In the genomic region with DNA sequence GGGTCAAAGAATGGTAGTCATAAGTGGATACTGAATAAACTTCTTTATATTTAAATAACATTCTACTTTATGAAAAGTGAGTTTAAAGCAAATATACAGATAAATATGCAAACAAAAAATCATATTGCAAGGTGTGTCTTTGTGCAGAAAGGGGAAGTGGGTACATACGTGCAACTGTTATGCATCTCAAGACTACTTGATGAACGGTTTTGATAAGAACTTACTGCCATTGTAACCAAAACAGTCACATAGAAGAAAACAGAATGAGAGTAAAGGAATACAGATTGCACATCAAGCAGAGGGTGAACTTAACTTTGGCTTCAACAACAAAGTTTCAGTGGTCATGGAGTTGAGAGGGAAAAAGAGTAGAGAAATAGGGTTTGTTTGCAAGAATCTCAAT, we compare ENCODE assay signal across 18 cellular contexts. TPM values are rescaled to one million over a fixed set of nuclear protein-coding genes. Genes with fewer than 3 reads are reported as not detected.
A peak's percentile ranks its signal among the peaks of the same experiment; 100 is the strongest.
DNase-seq lines count a peak whose midpoint lies in the region; ATAC-seq, FAIRE-seq and TF ChIP-seq lines count a peak whose summit lies in the region.
"Had no signal": no experiment of that assay in that cellular context is flagged by ENCODE, and none has a peak within 500 bp of the region (broad histone marks: within the 10 kb centered on the region; RNA-seq: fewer than 3 reads in every experiment).

No MANE protein-coding gene starts in this region.

- no peak for TF ChIP-seq POLR2A in body of pancreas (IDR thresholded peaks at IDR 0.05)
- no peak for TF ChIP-seq POLR2A in right lobe of liver (IDR thresholded peaks at IDR 0.05)

- peaks cover 62 to 90% (median 75%) of the 10 kb centered on the region in 4 donors for H3K4me1 Mint-ChIP-seq in CD4-positive, CD25-positive, alpha-beta regulatory T cell
- peaks cover 94% of the 10 kb centered on the region for H3K4me1 Mint-ChIP-seq in activated CD4-positive, alpha-beta memory T cell treated with anti-CD3 and anti-CD28 coated beads for 36 hours (ENCODE audit: low read depth)

- no peaks in the 10 kb centered on the region for H3K36me3 ChIP-seq in CD4-positive, CD25-positive, alpha-beta regulatory T cell (ENCODE audit: control insufficient read depth, insufficient read depth, low read length)
- no peaks in the 10 kb centered on the region for H3K36me3 ChIP-seq in body of pancreas (replicated peaks in 1 of 2; ENCODE audit: insufficient read depth in 1 of 2, low read depth in 2 of 2)
- H3K36me3 ChIP-seq in Karpas-422 (ENCODE audit: insufficient read depth, low read length), result no peaks in the 10 kb centered on the region
- no peaks in the 10 kb centered on the region for H3K36me3 ChIP-seq in right lobe of liver
- H3K36me3 ChIP-seq: colonic mucosa, right atrium auricular region had no signal

- H3K9me2 ChIP-seq in Karpas-422 (replicated peaks; ENCODE audit: insufficient read depth, low read length), result no peaks in the 10 kb centered on the region

- H3K9me3 Mint-ChIP-seq in CD4-positive, CD25-positive, alpha-beta regulatory T cell, result no peaks in the 10 kb centered on the region
- H3K9me3 Mint-ChIP-seq in activated CD4-positive, alpha-beta memory T cell treated with anti-CD3 and anti-CD28 coated beads for 36 hours, result no peaks in the 10 kb centered on the region
- H3K9me3 Mint-ChIP-seq: naive B cell; stimulated activated memory B cell treated with anti-CD40 and anti-IgM and Interleukin-4, amounts not matched to agents 10 μg/mL and 1 μg/mL and 100 μg/mL, for 72 hours had no signal

- H3K4me3 Mint-ChIP-seq in CD4-positive, CD25-positive, alpha-beta regulatory T cell, result peak overlapping the region; percentile 68 to 85 (median 79)
- no peak overlapping the region for H3K4me3 Mint-ChIP-seq in activated CD4-positive, alpha-beta memory T cell treated with anti-CD3 and anti-CD28 coated beads for 36 hours
- H3K4me3 Mint-ChIP-seq: naive B cell; stimulated activated memory B cell treated with anti-CD40 and anti-IgM and Interleukin-4, amounts not matched to agents 10 μg/mL and 1 μg/mL and 100 μg/mL, for 72 hours had no signal

- H3K27ac Mint-ChIP-seq in CD4-positive, CD25-positive, alpha-beta regulatory T cell, result peak overlapping the region; percentile 92 to 99 (median 94)
- peak overlapping the region; percentile 66 for H3K27ac Mint-ChIP-seq in activated CD4-positive, alpha-beta memory T cell treated with anti-CD3 and anti-CD28 coated beads for 36 hours
- H3K27ac Mint-ChIP-seq: naive B cell; stimulated activated memory B cell treated with anti-CD40 and anti-IgM and Interleukin-4, amounts not matched to agents 10 μg/mL and 1 μg/mL and 100 μg/mL, for 72 hours had no signal

- WGBS in body of pancreas, 2 donors, result 63 to 66% methylated on average over 2 of the region's 2 CpGs
- WGBS in right lobe of liver (ENCODE audit: insufficient coverage, low coverage, low lambda C conversion rate, missing lambda C conversion rate), result 44% methylated on average over 2 of the region's 2 CpGs

- H3K79me2 ChIP-seq in Karpas-422 (ENCODE audit: low read length), result no peaks in the 10 kb centered on the region

- peaks cover 12% of the 10 kb centered on the region for H3K36me3 Mint-ChIP-seq in CD4-positive, CD25-positive, alpha-beta regulatory T cell
- H3K36me3 Mint-ChIP-seq in activated CD4-positive, alpha-beta memory T cell treated with anti-CD3 and anti-CD28 coated beads for 36 hours, result peaks cover 4% of the 10 kb centered on the region
- H3K36me3 Mint-ChIP-seq: naive B cell; stimulated activated memory B cell treated with anti-CD40 and anti-IgM and Interleukin-4, amounts not matched to agents 10 μg/mL and 1 μg/mL and 100 μg/mL, for 72 hours had no signal

- H3K4me2 ChIP-seq in Karpas-422 (ENCODE audit: low read depth, low read length, poor library complexity, severe bottlenecking), result no peak overlapping the region

- peak overlapping the region; percentile 87 for H3K27ac ChIP-seq in CD4-positive, CD25-positive, alpha-beta regulatory T cell (ENCODE audit: insufficient read depth, low read length, poor library complexity, severe bottlenecking)
- H3K27ac ChIP-seq in body of pancreas (no peak overlapping the region), Karpas-422 (ENCODE audit: low read length) (no peak overlapping the region), right lobe of liver (no peak overlapping the region)
- H3K27ac ChIP-seq: colonic mucosa, right atrium auricular region had no signal

- FAIRE-seq in GM18507 (lab: Jason Lieb, UNC), result peak; percentile 81

- peaks cover 100% of the 10 kb centered on the region for H3K4me1 ChIP-seq in CD4-positive, CD25-positive, alpha-beta regulatory T cell (ENCODE audit: control insufficient read depth, insufficient read depth, low read length, poor library complexity, severe bottlenecking)
- H3K4me1 ChIP-seq in body of pancreas (no peaks in the 10 kb centered on the region), Karpas-422 (ENCODE audit: low read length) (no peaks in the 10 kb centered on the region), right lobe of liver (no peaks in the 10 kb centered on the region)
- H3K4me1 ChIP-seq: colonic mucosa, right atrium auricular region had no signal

- peak in 2 of 3 donors; percentile 57 to 77 for DNase-seq in CD4-positive, CD25-positive, alpha-beta regulatory T cell
- no peak for DNase-seq in GM18507 (ENCODE audit: extremely low spot score, insufficient read length, low read depth)
- no peak for DNase-seq in activated CD4-positive, alpha-beta memory T cell treated with anti-CD3 and anti-CD28 coated beads for 36 hours
- no peak for DNase-seq in body of pancreas
- no peak for DNase-seq in Karpas-422
- DNase-seq in right lobe of liver, result no peak
- no peak for DNase-seq in NOMO-1 (lab: John Stamatoyannopoulos, UW; ENCODE audit: unreplicated experiment in 2 of 2)
- DNase-seq: activated CD4-positive, alpha-beta T cell treated with anti-CD3 and anti-CD28 coated beads, Interleukin-2, amount 50 U/mL, for 1 hour; colonic mucosa; DMS79; naive B cell; NCI-H2227 treated with DMSO at 0.1 percent for 48 hours; stimulated activated CD4-positive, alpha-beta T cell treated with anti-CD3 and anti-CD28 coated beads, Interleukin-4, amount 100 ng/mL, for 1 hour had no signal

- no peaks in the 10 kb centered on the region for H3K27me3 ChIP-seq in CD4-positive, CD25-positive, alpha-beta regulatory T cell (ENCODE audit: control insufficient read depth, insufficient read depth, low read length)
- H3K27me3 ChIP-seq in body of pancreas (peaks cover 0 to 3% of the 10 kb centered on the region in 2 donors), Karpas-422 (ENCODE audit: low read length) (no peaks in the 10 kb centered on the region), right lobe of liver (no peaks in the 10 kb centered on the region)
- H3K27me3 ChIP-seq: colonic mucosa, right atrium auricular region had no signal

- no peaks in the 10 kb centered on the region for H3K9me3 ChIP-seq in CD4-positive, CD25-positive, alpha-beta regulatory T cell (ENCODE audit: control insufficient read depth in 2 of 2, low read length in 2 of 2)
- H3K9me3 ChIP-seq in body of pancreas, result no peaks in the 10 kb centered on the region
- no peaks in the 10 kb centered on the region for H3K9me3 ChIP-seq in Karpas-422 (ENCODE audit: low read length)
- H3K9me3 ChIP-seq in right lobe of liver, result no peaks in the 10 kb centered on the region
- H3K9me3 ChIP-seq: colonic mucosa, right atrium auricular region had no signal

- H4K20me1 ChIP-seq in Karpas-422 (ENCODE audit: insufficient read depth, low read depth, low read length), result no peaks in the 10 kb centered on the region

- no peak for TF ChIP-seq CTCF in body of pancreas (IDR thresholded peaks at IDR 0.05)
- TF ChIP-seq CTCF in right lobe of liver (IDR thresholded peaks at IDR 0.05), result no peak

- peak; percentile 47 to 56 for ATAC-seq in CD4-positive, CD25-positive, alpha-beta regulatory T cell (ENCODE audit: low read depth in 2 of 2)
- ATAC-seq in HG02973 (IDR thresholded peaks at IDR 0.05; ENCODE audit: unreplicated experiment), result peak; percentile 29
- ATAC-seq in body of pancreas, result no peak
- ATAC-seq in right lobe of liver, result no peak
- ATAC-seq: esophagus mucosa; Panc1; stimulated activated memory B cell treated with anti-CD40 and anti-IgM and Interleukin-4, amounts not matched to agents 10 μg/mL and 1 μg/mL and 100 μg/mL, for 72 hours had no signal

- H3K9ac ChIP-seq in Karpas-422 (ENCODE audit: low read length), result no peak overlapping the region

- POLR2A ChIA-PET in activated CD4-positive, alpha-beta memory T cell treated with anti-CD3 and anti-CD28 coated beads for 36 hours (lab: Charles Lee), result interaction anchor here (6.0 kb wide), 1 partner anchor 20 kb away, joined by 42 read pairs; no protein-coding TSS in a partner anchor

- no peaks in the 10 kb centered on the region for H3K27me3 Mint-ChIP-seq in CD4-positive, CD25-positive, alpha-beta regulatory T cell
- no peaks in the 10 kb centered on the region for H3K27me3 Mint-ChIP-seq in activated CD4-positive, alpha-beta memory T cell treated with anti-CD3 and anti-CD28 coated beads for 36 hours
- H3K27me3 Mint-ChIP-seq: naive B cell; stimulated activated memory B cell treated with anti-CD40 and anti-IgM and Interleukin-4, amounts not matched to agents 10 μg/mL and 1 μg/mL and 100 μg/mL, for 72 hours had no signal

- CTCF ChIA-PET in activated CD4-positive, alpha-beta memory T cell treated with anti-CD3 and anti-CD28 coated beads for 36 hours (lab: Charles Lee), result interaction anchor here (2.4 to 4.6 kb wide), 2 partner anchors 10 to 20 kb away, joined by 11 to 33 read pairs; a partner anchor contains a TSS

- no peak overlapping the region for H2AFZ ChIP-seq in Karpas-422 (ENCODE audit: low read length)

- intact Hi-C loops in activated CD4-positive, alpha-beta memory T cell treated with anti-CD3 and anti-CD28 coated beads for 36 hours (cut with micrococcal nuclease), result loop anchor here (10.0 kb wide), 1 partner anchor 1691 kb away; a partner anchor contains a TSS
- intact Hi-C loops in body of pancreas (cut with DNase I), result no loop called here
- intact Hi-C loops in right lobe of liver (cut with DNase I), result no loop called here

- H3K4me3 ChIP-seq in CD4-positive, CD25-positive, alpha-beta regulatory T cell (ENCODE audit: low read depth, low read length), result peak overlapping the region; percentile 98
- H3K4me3 ChIP-seq in body of pancreas (no peak overlapping the region), Karpas-422 (ENCODE audit: low read length) (no peak overlapping the region), right lobe of liver (no peak overlapping the region)
- H3K4me3 ChIP-seq: colonic mucosa, right atrium auricular region had no signal

RNA-seq across cellular contexts. Expression of a gene that starts 9.9 kb away (rescaled TPM):
- total RNA-seq in CD4-positive, CD25-positive, alpha-beta regulatory T cell, result 167 TPM
- polyA plus RNA-seq in CD4-positive, CD25-positive, alpha-beta regulatory T cell, result 100 to 1,000 TPM in 2 of 4 donors, 10 to 100 TPM in 2; 85.3 to 125 (median 96.2) TPM
- total RNA-seq in activated CD4-positive, alpha-beta memory T cell treated with anti-CD3 and anti-CD28 coated beads for 36 hours, result 10 to 100 TPM; 33.3 to 36.5 TPM
- total RNA-seq in body of pancreas (under 1 TPM in 1 of 2 donors, not detected in 1; 0.78 TPM), right lobe of liver (1 to 10 TPM in 3 of 6 experiments, under 1 TPM in 3; 0.81 to 4.3 (median 1.3) TPM)
- 0.04 and 1.6 TPM in 2 replicates for total RNA-seq in Karpas-422 (2014; rRNA removed; shearing (Covaris generic); ENCODE audit: low replicate concordance)

Comparison
In these comparisons a context has a peak if more than half of its experiments do, and no peak if none do; other contexts are left out.
1. ATAC-seq: peak in CD4-positive, CD25-positive, alpha-beta regulatory T cell (2 of 2) and HG02973 (single experiment); none in body of pancreas (single experiment) and right lobe of liver (0 of 4).
2. DNase-seq: peak in CD4-positive, CD25-positive, alpha-beta regulatory T cell (2 of 3); none in GM18507 (single experiment), activated CD4-positive, alpha-beta memory T cell treated with anti-CD3 and anti-CD28 coated beads for 36 hours (single experiment), body of pancreas (0 of 4), Karpas-422 (single experiment), right lobe of liver (0 of 3) and NOMO-1 (0 of 2).
3. RNA of a gene that starts 9.9 kb away (total RNA-seq): 167 TPM in CD4-positive, CD25-positive, alpha-beta regulatory T cell (single experiment) and 33.3 to 36.5 TPM in activated CD4-positive, alpha-beta memory T cell treated with anti-CD3 and anti-CD28 coated beads for 36 hours; 0.81 to 4.3 TPM in right lobe of liver, 0.78 TPM in body of pancreas and 0.04 to 1.6 TPM in Karpas-422; every median in the first group is over 4 times any median in the second.